Comparison of ENCODE assay signal across 8 cellular contexts in genomic region chr2:96267159-96267971, GRCh38. TPM values are rescaled to one million over a fixed set of nuclear protein-coding genes. Genes with fewer than 3 reads are reported as not detected.
DNase-seq lines count a peak whose midpoint lies in the region; ATAC-seq, FAIRE-seq and TF ChIP-seq lines count a peak whose summit lies in the region.

No MANE protein-coding gene starts in this region.

- H3K27ac ChIP-seq in IMR-90 (ENCODE audit: insufficient read depth, low read length): no peak overlapping the region
- peak overlapping the region; percentile 90 for H3K27ac ChIP-seq in muscle layer of colon (ENCODE audit: low read depth, low read length)

- H3K27ac Mint-ChIP-seq in type B pancreatic cell: no peak overlapping the region

- intact Hi-C loops in IMR-90 (cut with micrococcal nuclease): loop anchor here (2.0 to 5.0 kb wide), 2 partner anchors 241 to 275 kb away; partner anchors contain the start of gene ANKRD36C

- H3K36me3 ChIP-seq in IMR-90 (ENCODE audit: control insufficient read depth, insufficient read depth, low read length) (peaks cover 29% of the 10 kb centered on the region), muscle layer of colon (ENCODE audit: insufficient read depth, low read length) (peaks cover 38% of the 10 kb centered on the region)

- H3K23ac ChIP-seq in IMR-90 (ENCODE audit: low read depth, low read length): no peak overlapping the region

- H4K5ac ChIP-seq in IMR-90 (ENCODE audit: low read depth, low read length): no peak overlapping the region

- dilution Hi-C loops in IMR-90 (cut with HindIII; ENCODE audit: low sequenced_read_pairs, unreplicated experiment): no loop called here

- peak; percentile 22 for TF ChIP-seq CTCF in D721Med (IDR thresholded peaks at IDR 0.05; ENCODE audit: insufficient read depth, missing control alignments)
- peak; percentile 50 for TF ChIP-seq CTCF in IMR-90 (conservative IDR thresholded peaks at IDR 0.05; ENCODE audit: low read depth, low read length)
- peak; percentile 35 for TF ChIP-seq CTCF in cardiac fibroblast (IDR thresholded peaks at IDR 0.05; ENCODE audit: low read depth, low read length)
- TF ChIP-seq CTCF in type B pancreatic cell (conservative IDR thresholded peaks at IDR 0.05): peak; percentile 47

- H3K4me2 ChIP-seq in IMR-90 (ENCODE audit: low read depth, low read length): peak overlapping the region; percentile 11; the same call in 1 of the 2 replicates

- H3K4me1 Mint-ChIP-seq in type B pancreatic cell (ENCODE audit: unreplicated experiment): peaks cover 21% of the 10 kb centered on the region

- H3K27me3 ChIP-seq in IMR-90 (ENCODE audit: control insufficient read depth, insufficient read depth, low read length) (no peaks in the 10 kb centered on the region), muscle layer of colon (ENCODE audit: control insufficient read depth in 1 of 2, insufficient read depth in 2 of 2, low read length in 2 of 2) (no peaks in the 10 kb centered on the region)

- H3K4me1 ChIP-seq in IMR-90 (ENCODE audit: control insufficient read depth, insufficient read depth, low read length): peaks cover 5% of the 10 kb centered on the region
- peaks cover 26% of the 10 kb centered on the region for H3K4me1 ChIP-seq in muscle layer of colon (ENCODE audit: insufficient read depth, low read length)

- H3K79me1 ChIP-seq in IMR-90 (ENCODE audit: low read depth in 1 of 2, low read length in 2 of 2): peaks cover 26 to 59% of the 10 kb centered on the region in 2 experiments

- no peak overlapping the region for H4K8ac ChIP-seq in IMR-90 (ENCODE audit: low read depth in 2 of 2, low read length in 2 of 2)

- CTCF ChIA-PET in IMR-90 (lab: Yijun Ruan, JAX): interaction anchor here (0.6 to 1.1 kb wide), 7 partner anchors 9 to 245 kb away, joined by 3 to 6 read pairs (median 3); no protein-coding TSS in a partner anchor

- H2BK5ac ChIP-seq in IMR-90 (ENCODE audit: low read depth, low read length, poor library complexity, severe bottlenecking): no peak overlapping the region

- no peak overlapping the region for H2BK120ac ChIP-seq in IMR-90 (ENCODE audit: low read depth, low read length)

- no peak overlapping the region for H3K4ac ChIP-seq in IMR-90 (ENCODE audit: low read depth, low read length)

- no TSS peak for BruUV-seq in IMR-90 (replicated peaks; lab: Mats Ljungman, UMichigan)

- DNase-seq in D721Med (ENCODE audit: insufficient read length, low spot score) (no peak), IMR-90 (peak; percentile 37), T-helper 2 cell (peak in 4 of 5 experiments; percentile 17 to 69 (median 26)), cardiac fibroblast (ENCODE audit: low read depth in 2 of 2) (peak; percentile 36 to 44), type B pancreatic cell (ENCODE audit: extremely low spot score, unreplicated experiment) (no peak)

- H3K56ac ChIP-seq in IMR-90 (ENCODE audit: extremely low read depth, insufficient read depth, low read length): no peak overlapping the region

- H3K36me3 Mint-ChIP-seq in type B pancreatic cell: peaks cover 7% of the 10 kb centered on the region

- H4K20me1 ChIP-seq in IMR-90 (ENCODE audit: insufficient read depth, low read length): peaks cover 36% of the 10 kb centered on the region

- no peak overlapping the region for H2AK5ac ChIP-seq in IMR-90 (ENCODE audit: low read depth, low read length)

- no peaks in the 10 kb centered on the region for H3K9me3 Mint-ChIP-seq in type B pancreatic cell

- H3K27me3 Mint-ChIP-seq in type B pancreatic cell: no peaks in the 10 kb centered on the region

- H3K4me3 Mint-ChIP-seq in type B pancreatic cell: peak overlapping the region; percentile 88

- TF ChIP-seq POLR2A in IMR-90 (IDR thresholded peaks at IDR 0.05; ENCODE audit: low read depth, low read length): no peak

- ATAC-seq in IMR-90 (ENCODE audit: low read depth): no peak
- no peak for ATAC-seq in GM18861 (IDR thresholded peaks at IDR 0.05; ENCODE audit: unreplicated experiment)
- no peak for ATAC-seq in GM19395 (IDR thresholded peaks at IDR 0.05; ENCODE audit: unreplicated experiment)

- H2BK15ac ChIP-seq in IMR-90 (ENCODE audit: low read depth, low read length): no peak overlapping the region

- H2BK20ac ChIP-seq in IMR-90 (ENCODE audit: low read depth, low read length): no peak overlapping the region

- no peak overlapping the region for H3K14ac ChIP-seq in IMR-90 (replicated peaks; ENCODE audit: low read depth, low read length)

- in situ Hi-C loops in IMR-90 (cut with MboI; ENCODE audit: low sequenced_read_pairs): loop anchor here (10.0 to 25.0 kb wide), 2 partner anchors 133 to 255 kb away; partner anchors contain the start of gene ASTL

- peak overlapping the region; percentile 33 for H2AK9ac ChIP-seq in IMR-90 (replicated peaks; ENCODE audit: low read depth, low read length, poor library complexity)

- H3K18ac ChIP-seq in IMR-90 (ENCODE audit: low read depth, low read length): no peak overlapping the region

- H3K9ac ChIP-seq in IMR-90 (ENCODE audit: low read depth, low read length): peak overlapping the region; percentile 89; the same call in 1 of the 2 replicates
- peak overlapping the region; percentile 77 for H3K9ac ChIP-seq in muscle layer of colon (ENCODE audit: low read length)

- H3K9me1 ChIP-seq in IMR-90 (ENCODE audit: insufficient read depth, low read length): peaks cover 14% of the 10 kb centered on the region

- H2AFZ ChIP-seq in IMR-90 (replicated peaks; ENCODE audit: low read length, poor library complexity): no peak overlapping the region

- H4K91ac ChIP-seq in IMR-90 (ENCODE audit: insufficient read depth, low read depth, low read length): no peak overlapping the region

- H3K4me3 ChIP-seq in IMR-90 (ENCODE audit: insufficient read depth, low read depth, low read length) (no peak overlapping the region), cardiac fibroblast (replicated peaks in 1 of 2; ENCODE audit: low read depth in 2 of 2, low read length in 2 of 2) (peak overlapping the region; percentile 8 to 96), muscle layer of colon (ENCODE audit: low read depth in 1 of 2, low read length in 2 of 2) (peak overlapping the region in 1 of 2 donors; percentile 94)

- TF ChIP-seq RAD21 in IMR-90 (IDR thresholded peaks at IDR 0.05; ENCODE audit: low read length): peak; percentile 63

- FAIRE-seq in D721Med (lab: Jason Lieb, UNC): no peak

- WGBS in IMR-90 (ENCODE audit: extremely low coverage in 2 of 2, insufficient read length in 1 of 2), 2 experiments: 90% methylated on average over 2 of the region's 12 CpGs; no CpG with 5 or more reads in 1 of the 2 experiments

- POLR2A ChIA-PET in IMR-90 (lab: Charles Lee; ENCODE audit: unreplicated experiment): interaction anchor here (0.8 kb wide), 1 partner anchor 8 kb away, joined by 4 read pairs; no protein-coding TSS in a partner anchor

- H3K9me3 ChIP-seq in IMR-90 (ENCODE audit: control insufficient read depth, insufficient read depth, low read length): no peaks in the 10 kb centered on the region
- H3K9me3 ChIP-seq in muscle layer of colon (ENCODE audit: low read length): no peaks in the 10 kb centered on the region

TF ChIP-seq in IMR-90, 13 proteins besides CTCF, POLR2A, EP300 and RAD21:
- TF ChIP-seq SMC3 (IDR thresholded peaks at IDR 0.05; ENCODE audit: low read depth, low read length): peak; percentile 40
- TF ChIP-seq USF2 (IDR thresholded peaks at IDR 0.05; ENCODE audit: low read depth, low read length): no peak

RNA-seq across cellular contexts. Expression of gene CIAO1, which starts 1.3 kb away (rescaled TPM):
- total RNA-seq in IMR-90 (2012; rRNA removed) (85.5 and 94.3 TPM in 2 replicates), type B pancreatic cell (ENCODE audit: low replicate concordance) (68.9 and 69.7 TPM in 2 replicates)
- 78.8 and 81.1 TPM in 2 replicates for polyA plus RNA-seq in IMR-90 (2012; rRNA removed)
- 70.6 and 76.8 TPM in 2 replicates for polyA plus RNA-seq in IMR-90 (2012; cell fraction: cytosol; rRNA removed)
- polyA plus RNA-seq in IMR-90 (2012; cell fraction: nucleus; rRNA removed; ENCODE audit: low replicate concordance): 68.9 and 97.1 TPM in 2 replicates

RNA-seq across cellular contexts. Expression of gene TMEM127, which starts 1.6 kb away (rescaled TPM):
- total RNA-seq in IMR-90 (2012; rRNA removed) (20.0 and 35.7 TPM in 2 replicates), type B pancreatic cell (ENCODE audit: low replicate concordance) (40.5 and 58.3 TPM in 2 replicates)
- 47.6 and 52.2 TPM in 2 replicates for polyA plus RNA-seq in IMR-90 (2012; rRNA removed)
- 15.4 and 45.4 TPM in 2 replicates for polyA plus RNA-seq in IMR-90 (2012; cell fraction: cytosol; rRNA removed)
- 28.8 and 33.4 TPM in 2 replicates for polyA plus RNA-seq in IMR-90 (2012; cell fraction: nucleus; rRNA removed; ENCODE audit: low replicate concordance)

RNA-seq across cellular contexts. Expression of gene SNRNP200, which starts 38.0 kb away (rescaled TPM):
- total RNA-seq in IMR-90 (2012; rRNA removed) (44.1 and 44.2 TPM in 2 replicates), type B pancreatic cell (ENCODE audit: low replicate concordance) (136 and 184 TPM in 2 replicates)
- 108 TPM in 2 replicates for polyA plus RNA-seq in IMR-90 (2012; rRNA removed)
- 51.0 and 82.3 TPM in 2 replicates for polyA plus RNA-seq in IMR-90 (2012; cell fraction: cytosol; rRNA removed)
- polyA plus RNA-seq in IMR-90 (2012; cell fraction: nucleus; rRNA removed; ENCODE audit: low replicate concordance): 226 and 252 TPM in 2 replicates

RNA-seq across cellular contexts. Expression of gene ITPRIPL1, which starts 57.8 kb away (rescaled TPM):
- total RNA-seq in IMR-90 (2012; rRNA removed) (1.1 and 1.4 TPM in 2 replicates), type B pancreatic cell (ENCODE audit: low replicate concordance) (3.5 and 11.6 TPM in 2 replicates)
- polyA plus RNA-seq in IMR-90 (2012; rRNA removed): 0.84 and 0.99 TPM in 2 replicates
- polyA plus RNA-seq in IMR-90 (2012; cell fraction: cytosol; rRNA removed): 0.96 and 1.4 TPM in 2 replicates
- 0.28 and 0.47 TPM in 2 replicates for polyA plus RNA-seq in IMR-90 (2012; cell fraction: nucleus; rRNA removed; ENCODE audit: low replicate concordance)

RNA-seq across cellular contexts. Expression of gene STARD7, which starts 58.7 kb away (rescaled TPM):
- total RNA-seq in IMR-90 (2012; rRNA removed) (138 and 189 TPM in 2 replicates), type B pancreatic cell (ENCODE audit: low replicate concordance) (133 and 146 TPM in 2 replicates)
- polyA plus RNA-seq in IMR-90 (2012; rRNA removed): 51.1 and 61.7 TPM in 2 replicates
- 17.9 and 21.7 TPM in 2 replicates for polyA plus RNA-seq in IMR-90 (2012; cell fraction: cytosol; rRNA removed)
- polyA plus RNA-seq in IMR-90 (2012; cell fraction: nucleus; rRNA removed; ENCODE audit: low replicate concordance): 14.0 and 58.9 TPM in 2 replicates

Comparison
In these comparisons a context has a peak if more than half of its experiments do, and no peak if none do; other contexts are left out.
1. DNase-seq: peak in IMR-90 (single experiment), T-helper 2 cell (4 of 5) and cardiac fibroblast (2 of 2); none in D721Med (single experiment) and type B pancreatic cell (single experiment).
2. Peak in every context shown above with its lines, with median percentiles within 50 percentile points of each other: CTCF ChIP-seq.